Comparison of ENCODE assay signal across 1 cellular context in the genomic region with DNA sequence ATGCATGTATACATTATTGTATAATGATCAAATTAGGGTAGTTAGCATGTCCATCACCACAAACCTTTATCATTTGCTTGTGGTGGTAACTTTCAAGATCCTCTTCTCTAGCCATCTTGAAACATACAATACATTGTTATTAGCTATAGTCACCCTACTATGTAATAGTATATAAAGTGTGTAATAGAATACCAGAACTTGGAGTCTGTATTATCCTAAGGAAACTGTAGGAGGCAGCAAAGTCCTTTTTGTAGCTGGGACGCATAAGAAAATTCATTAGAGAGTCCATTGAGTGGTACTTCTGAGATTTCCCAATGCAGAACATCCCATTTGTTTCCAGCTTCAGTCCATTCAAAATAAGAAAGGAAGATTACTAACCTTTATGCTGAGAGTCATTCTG.
TF ChIP-seq lines count a peak whose summit lies in the region.

No MANE protein-coding gene starts in this region.

TF ChIP-seq in GM23338, 12 proteins besides CTCF, POLR2A, EP300 and RAD21 (continued from another document):
- TF ChIP-seq, protein P1, sequence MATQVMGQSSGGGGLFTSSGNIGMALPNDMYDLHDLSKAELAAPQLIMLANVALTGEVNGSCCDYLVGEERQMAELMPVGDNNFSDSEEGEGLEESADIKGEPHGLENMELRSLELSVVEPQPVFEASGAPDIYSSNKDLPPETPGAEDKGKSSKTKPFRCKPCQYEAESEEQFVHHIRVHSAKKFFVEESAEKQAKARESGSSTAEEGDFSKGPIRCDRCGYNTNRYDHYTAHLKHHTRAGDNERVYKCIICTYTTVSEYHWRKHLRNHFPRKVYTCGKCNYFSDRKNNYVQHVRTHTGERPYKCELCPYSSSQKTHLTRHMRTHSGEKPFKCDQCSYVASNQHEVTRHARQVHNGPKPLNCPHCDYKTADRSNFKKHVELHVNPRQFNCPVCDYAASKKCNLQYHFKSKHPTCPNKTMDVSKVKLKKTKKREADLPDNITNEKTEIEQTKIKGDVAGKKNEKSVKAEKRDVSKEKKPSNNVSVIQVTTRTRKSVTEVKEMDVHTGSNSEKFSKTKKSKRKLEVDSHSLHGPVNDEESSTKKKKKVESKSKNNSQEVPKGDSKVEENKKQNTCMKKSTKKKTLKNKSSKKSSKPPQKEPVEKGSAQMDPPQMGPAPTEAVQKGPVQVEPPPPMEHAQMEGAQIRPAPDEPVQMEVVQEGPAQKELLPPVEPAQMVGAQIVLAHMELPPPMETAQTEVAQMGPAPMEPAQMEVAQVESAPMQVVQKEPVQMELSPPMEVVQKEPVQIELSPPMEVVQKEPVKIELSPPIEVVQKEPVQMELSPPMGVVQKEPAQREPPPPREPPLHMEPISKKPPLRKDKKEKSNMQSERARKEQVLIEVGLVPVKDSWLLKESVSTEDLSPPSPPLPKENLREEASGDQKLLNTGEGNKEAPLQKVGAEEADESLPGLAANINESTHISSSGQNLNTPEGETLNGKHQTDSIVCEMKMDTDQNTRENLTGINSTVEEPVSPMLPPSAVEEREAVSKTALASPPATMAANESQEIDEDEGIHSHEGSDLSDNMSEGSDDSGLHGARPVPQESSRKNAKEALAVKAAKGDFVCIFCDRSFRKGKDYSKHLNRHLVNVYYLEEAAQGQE (IDR thresholded peaks at IDR 0.05; ENCODE audit: unreplicated experiment), result no peak
- TF ChIP-seq, protein P2, sequence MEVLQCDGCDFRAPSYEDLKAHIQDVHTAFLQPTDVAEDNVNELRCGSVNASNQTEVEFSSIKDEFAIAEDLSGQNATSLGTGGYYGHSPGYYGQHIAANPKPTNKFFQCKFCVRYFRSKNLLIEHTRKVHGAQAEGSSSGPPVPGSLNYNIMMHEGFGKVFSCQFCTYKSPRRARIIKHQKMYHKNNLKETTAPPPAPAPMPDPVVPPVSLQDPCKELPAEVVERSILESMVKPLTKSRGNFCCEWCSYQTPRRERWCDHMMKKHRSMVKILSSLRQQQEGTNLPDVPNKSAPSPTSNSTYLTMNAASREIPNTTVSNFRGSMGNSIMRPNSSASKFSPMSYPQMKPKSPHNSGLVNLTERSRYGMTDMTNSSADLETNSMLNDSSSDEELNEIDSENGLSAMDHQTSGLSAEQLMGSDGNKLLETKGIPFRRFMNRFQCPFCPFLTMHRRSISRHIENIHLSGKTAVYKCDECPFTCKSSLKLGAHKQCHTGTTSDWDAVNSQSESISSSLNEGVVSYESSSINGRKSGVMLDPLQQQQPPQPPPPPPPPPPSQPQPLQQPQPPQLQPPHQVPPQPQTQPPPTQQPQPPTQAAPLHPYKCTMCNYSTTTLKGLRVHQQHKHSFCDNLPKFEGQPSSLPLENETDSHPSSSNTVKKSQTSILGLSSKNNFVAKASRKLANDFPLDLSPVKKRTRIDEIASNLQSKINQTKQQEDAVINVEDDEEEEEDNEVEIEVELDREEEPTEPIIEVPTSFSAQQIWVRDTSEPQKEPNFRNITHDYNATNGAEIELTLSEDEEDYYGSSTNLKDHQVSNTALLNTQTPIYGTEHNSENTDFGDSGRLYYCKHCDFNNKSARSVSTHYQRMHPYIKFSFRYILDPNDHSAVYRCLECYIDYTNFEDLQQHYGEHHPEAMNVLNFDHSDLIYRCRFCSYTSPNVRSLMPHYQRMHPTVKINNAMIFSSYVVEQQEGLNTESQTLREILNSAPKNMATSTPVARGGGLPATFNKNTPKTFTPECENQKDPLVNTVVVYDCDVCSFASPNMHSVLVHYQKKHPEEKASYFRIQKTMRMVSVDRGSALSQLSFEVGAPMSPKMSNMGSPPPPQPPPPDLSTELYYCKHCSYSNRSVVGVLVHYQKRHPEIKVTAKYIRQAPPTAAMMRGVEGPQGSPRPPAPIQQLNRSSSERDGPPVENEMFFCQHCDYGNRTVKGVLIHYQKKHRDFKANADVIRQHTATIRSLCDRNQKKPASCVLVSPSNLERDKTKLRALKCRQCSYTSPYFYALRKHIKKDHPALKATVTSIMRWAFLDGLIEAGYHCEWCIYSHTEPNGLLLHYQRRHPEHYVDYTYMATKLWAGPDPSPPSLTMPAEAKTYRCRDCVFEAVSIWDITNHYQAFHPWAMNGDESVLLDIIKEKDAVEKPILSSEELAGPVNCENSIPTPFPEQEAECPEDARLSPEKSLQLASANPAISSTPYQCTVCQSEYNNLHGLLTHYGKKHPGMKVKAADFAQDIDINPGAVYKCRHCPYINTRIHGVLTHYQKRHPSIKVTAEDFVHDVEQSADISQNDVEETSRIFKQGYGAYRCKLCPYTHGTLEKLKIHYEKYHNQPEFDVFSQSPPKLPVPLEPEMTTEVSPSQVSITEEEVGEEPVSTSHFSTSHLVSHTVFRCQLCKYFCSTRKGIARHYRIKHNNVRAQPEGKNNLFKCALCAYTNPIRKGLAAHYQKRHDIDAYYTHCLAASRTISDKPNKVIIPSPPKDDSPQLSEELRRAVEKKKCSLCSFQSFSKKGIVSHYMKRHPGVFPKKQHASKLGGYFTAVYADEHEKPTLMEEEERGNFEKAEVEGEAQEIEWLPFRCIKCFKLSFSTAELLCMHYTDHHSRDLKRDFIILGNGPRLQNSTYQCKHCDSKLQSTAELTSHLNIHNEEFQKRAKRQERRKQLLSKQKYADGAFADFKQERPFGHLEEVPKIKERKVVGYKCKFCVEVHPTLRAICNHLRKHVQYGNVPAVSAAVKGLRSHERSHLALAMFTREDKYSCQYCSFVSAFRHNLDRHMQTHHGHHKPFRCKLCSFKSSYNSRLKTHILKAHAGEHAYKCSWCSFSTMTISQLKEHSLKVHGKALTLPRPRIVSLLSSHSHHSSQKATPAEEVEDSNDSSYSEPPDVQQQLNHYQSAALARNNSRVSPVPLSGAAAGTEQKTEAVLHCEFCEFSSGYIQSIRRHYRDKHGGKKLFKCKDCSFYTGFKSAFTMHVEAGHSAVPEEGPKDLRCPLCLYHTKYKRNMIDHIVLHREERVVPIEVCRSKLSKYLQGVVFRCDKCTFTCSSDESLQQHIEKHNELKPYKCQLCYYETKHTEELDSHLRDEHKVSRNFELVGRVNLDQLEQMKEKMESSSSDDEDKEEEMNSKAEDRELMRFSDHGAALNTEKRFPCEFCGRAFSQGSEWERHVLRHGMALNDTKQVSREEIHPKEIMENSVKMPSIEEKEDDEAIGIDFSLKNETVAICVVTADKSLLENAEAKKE (CRISPR knock-in tag; IDR thresholded peaks at IDR 0.05), result no peak
- TF ChIP-seq, protein P3, sequence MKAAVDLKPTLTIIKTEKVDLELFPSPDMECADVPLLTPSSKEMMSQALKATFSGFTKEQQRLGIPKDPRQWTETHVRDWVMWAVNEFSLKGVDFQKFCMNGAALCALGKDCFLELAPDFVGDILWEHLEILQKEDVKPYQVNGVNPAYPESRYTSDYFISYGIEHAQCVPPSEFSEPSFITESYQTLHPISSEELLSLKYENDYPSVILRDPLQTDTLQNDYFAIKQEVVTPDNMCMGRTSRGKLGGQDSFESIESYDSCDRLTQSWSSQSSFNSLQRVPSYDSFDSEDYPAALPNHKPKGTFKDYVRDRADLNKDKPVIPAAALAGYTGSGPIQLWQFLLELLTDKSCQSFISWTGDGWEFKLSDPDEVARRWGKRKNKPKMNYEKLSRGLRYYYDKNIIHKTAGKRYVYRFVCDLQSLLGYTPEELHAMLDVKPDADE (IDR thresholded peaks at IDR 0.05), result no peak
